ENCODE assay signal across 32 cellular contexts in genomic region chr7:130401531-130401930, GRCh38. TPM values are rescaled to one million over a fixed set of nuclear protein-coding genes. Genes with fewer than 3 reads are reported as not detected.
"Had no signal": no experiment of that assay in that cellular context is flagged by ENCODE, and none has a peak within 500 bp of the region (broad histone marks: within the 10 kb centered on the region; RNA-seq: fewer than 3 reads in every experiment).

No MANE protein-coding gene starts in this region.

- H3K4me3 ChIP-seq: colonic mucosa, esophagus muscularis mucosa, heart right ventricle, lower lobe of right lung, right lobe of liver, smooth muscle cell, suprapubic skin, transverse colon, upper lobe of right lung, uterus had no signal

- H3K27ac ChIP-seq: colonic mucosa, esophagus muscularis mucosa, neutrophil, parathyroid adenoma, right lobe of liver, transverse colon, upper lobe of right lung, uterus had no signal

- H3K9me3 ChIP-seq: colonic mucosa, esophagus muscularis mucosa, heart right ventricle, lower lobe of right lung, neutrophil, right lobe of liver, suprapubic skin, transverse colon, upper lobe of right lung, uterus had no signal

- H3K27me3 ChIP-seq: colonic mucosa, esophagus muscularis mucosa, heart right ventricle, right lobe of liver, suprapubic skin, transverse colon, upper lobe of right lung, uterus had no signal

- DNase-seq: caudate nucleus; colonic mucosa; dermis blood vessel endothelial cell; effector memory CD4-positive, alpha-beta T cell; glutamatergic neuron; heart right ventricle; hippocampal formation; islet precursor cell; kidney glomerular epithelial cell; left ventricle myocardium superior; lower lobe of right lung; natural killer cell; right lobe of liver; stimulated activated CD4-positive, alpha-beta T cell treated with anti-CD3 and anti-CD28 coated beads, Interleukin-12 subunit alpha, Interleukin-12 subunit beta, amount 100 ng/mL, for 4 hours; stimulated activated CD4-positive, alpha-beta T cell treated with anti-CD3 and anti-CD28 coated beads, Interleukin-1b, Interleukin-23, amount 100 ng/mL, for 48 hours; stimulated activated CD4-positive, alpha-beta T cell treated with anti-CD3 and anti-CD28 coated beads, Interleukin-4, amount 100 ng/mL, for 24 hours; transverse colon; upper lobe of right lung; uterus had no signal

- H3K36me3 ChIP-seq: colonic mucosa, neutrophil, right lobe of liver, suprapubic skin, transverse colon, upper lobe of right lung, uterus had no signal

- H2AFZ ChIP-seq: parathyroid adenoma had no signal

- H3K4me1 ChIP-seq: colonic mucosa, esophagus muscularis mucosa, parathyroid adenoma, right lobe of liver, uterus had no signal

- H3K9ac ChIP-seq: parathyroid adenoma had no signal

- ATAC-seq: heart right ventricle; left ventricle myocardium superior; lower lobe of right lung; natural killer cell; right lobe of liver; stimulated activated effector memory CD8-positive, alpha-beta T cell treated with anti-CD3 and anti-CD28 coated beads, Interleukin-12 subunit alpha, Interleukin-12 subunit beta, amount 100 ng/mL, for 72 hours; upper lobe of right lung had no signal

RNA-seq across cellular contexts. Expression of gene CPA1, which starts 21.2 kb away (rescaled TPM):
- total RNA-seq: cerebellum, dermis blood vessel endothelial cell, endothelial cell of umbilical vein, epithelial cell of proximal tubule, esophagus muscularis mucosa, left ventricle myocardium superior, mononuclear cell, natural killer cell, neural crest cell, right lobe of liver, suprapubic skin, transverse colon, upper lobe of right lung had no signal
- polyA plus RNA-seq: endothelial cell of umbilical vein had no signal

RNA-seq across cellular contexts. Expression of gene CPA5, which starts 56.9 kb away (rescaled TPM):
- total RNA-seq: cerebellum, colonic mucosa, dermis blood vessel endothelial cell, endothelial cell of umbilical vein, esophagus muscularis mucosa, heart right ventricle, left ventricle myocardium superior, lower lobe of right lung, mononuclear cell, natural killer cell, neural crest cell, omental fat pad, progenitor cell of endocrine pancreas, right lobe of liver, smooth muscle cell, transverse colon, upper lobe of right lung, uterus had no signal
- polyA plus RNA-seq: endothelial cell of umbilical vein, smooth muscle cell had no signal
